In genomic region chr11:8988329-8989234, GRCh38 we compare ENCODE assay signal across 1 cellular context.
TF ChIP-seq lines count a peak whose summit lies in the region.

No MANE protein-coding gene starts in this region.

TF ChIP-seq in K562, 482 proteins besides CTCF, POLR2A, EP300 and RAD21 (continued from another document and continues in another):
- TF ChIP-seq, protein P1, sequence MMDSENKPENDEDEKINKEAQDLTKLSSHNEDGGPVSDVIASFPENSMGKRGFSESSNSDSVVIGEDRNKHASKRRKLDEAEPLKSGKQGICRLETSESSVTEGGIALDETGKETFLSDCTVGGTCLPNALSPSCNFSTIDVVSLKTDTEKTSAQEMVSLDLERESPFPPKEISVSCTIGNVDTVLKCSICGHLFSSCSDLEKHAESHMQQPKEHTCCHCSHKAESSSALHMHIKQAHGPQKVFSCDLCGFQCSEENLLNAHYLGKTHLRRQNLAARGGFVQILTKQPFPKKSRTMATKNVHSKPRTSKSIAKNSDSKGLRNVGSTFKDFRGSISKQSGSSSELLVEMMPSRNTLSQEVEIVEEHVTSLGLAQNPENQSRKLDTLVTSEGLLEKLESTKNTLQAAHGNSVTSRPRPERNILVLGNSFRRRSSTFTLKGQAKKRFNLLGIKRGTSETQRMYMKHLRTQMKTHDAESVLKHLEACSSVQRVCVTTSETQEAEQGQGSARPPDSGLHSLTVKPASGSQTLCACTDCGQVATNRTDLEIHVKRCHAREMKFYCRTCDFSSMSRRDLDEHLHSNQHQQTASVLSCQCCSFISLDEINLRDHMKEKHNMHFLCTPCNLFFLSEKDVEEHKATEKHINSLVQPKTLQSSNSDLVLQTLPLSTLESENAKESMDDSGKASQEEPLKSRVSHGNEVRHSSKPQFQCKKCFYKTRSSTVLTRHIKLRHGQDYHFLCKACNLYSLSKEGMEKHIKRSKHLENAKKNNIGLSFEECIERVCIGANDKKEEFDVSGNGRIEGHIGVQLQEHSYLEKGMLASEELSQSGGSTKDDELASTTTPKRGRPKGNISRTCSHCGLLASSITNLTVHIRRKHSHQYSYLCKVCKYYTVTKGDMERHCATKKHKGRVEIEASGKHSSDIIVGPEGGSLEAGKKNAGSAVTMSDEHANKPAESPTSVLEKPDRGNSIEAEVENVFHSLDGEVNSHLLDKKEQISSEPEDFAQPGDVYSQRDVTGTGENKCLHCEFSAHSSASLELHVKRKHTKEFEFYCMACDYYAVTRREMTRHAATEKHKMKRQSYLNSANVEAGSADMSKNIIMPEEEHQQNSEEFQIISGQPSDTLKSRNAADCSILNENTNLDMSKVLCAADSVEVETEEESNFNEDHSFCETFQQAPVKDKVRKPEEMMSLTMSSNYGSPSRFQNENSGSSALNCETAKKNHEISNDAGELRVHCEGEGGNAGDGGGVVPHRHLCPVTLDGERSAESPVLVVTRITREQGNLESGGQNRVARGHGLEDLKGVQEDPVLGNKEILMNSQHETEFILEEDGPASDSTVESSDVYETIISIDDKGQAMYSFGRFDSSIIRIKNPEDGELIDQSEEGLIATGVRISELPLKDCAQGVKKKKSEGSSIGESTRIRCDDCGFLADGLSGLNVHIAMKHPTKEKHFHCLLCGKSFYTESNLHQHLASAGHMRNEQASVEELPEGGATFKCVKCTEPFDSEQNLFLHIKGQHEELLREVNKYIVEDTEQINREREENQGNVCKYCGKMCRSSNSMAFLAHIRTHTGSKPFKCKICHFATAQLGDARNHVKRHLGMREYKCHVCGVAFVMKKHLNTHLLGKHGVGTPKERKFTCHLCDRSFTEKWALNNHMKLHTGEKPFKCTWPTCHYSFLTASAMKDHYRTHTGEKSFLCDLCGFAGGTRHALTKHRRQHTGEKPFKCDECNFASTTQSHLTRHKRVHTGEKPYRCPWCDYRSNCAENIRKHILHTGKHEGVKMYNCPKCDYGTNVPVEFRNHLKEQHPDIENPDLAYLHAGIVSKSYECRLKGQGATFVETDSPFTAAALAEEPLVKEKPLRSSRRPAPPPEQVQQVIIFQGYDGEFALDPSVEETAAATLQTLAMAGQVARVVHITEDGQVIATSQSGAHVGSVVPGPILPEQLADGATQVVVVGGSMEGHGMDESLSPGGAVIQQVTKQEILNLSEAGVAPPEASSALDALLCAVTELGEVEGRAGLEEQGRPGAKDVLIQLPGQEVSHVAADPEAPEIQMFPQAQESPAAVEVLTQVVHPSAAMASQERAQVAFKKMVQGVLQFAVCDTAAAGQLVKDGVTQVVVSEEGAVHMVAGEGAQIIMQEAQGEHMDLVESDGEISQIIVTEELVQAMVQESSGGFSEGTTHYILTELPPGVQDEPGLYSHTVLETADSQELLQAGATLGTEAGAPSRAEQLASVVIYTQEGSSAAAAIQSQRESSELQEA (IDR thresholded peaks at IDR 0.05; ENCODE audit: low read depth): no peak
- peak; percentile 26; the same call in 1 of the 2 replicates for TF ChIP-seq PKNOX1 (IDR thresholded peaks at IDR 0.05)
- TF ChIP-seq CBFA2T3 (IDR thresholded peaks at IDR 0.05): peak; percentile 95
- TF ChIP-seq TBP (optimal IDR thresholded peaks at IDR 0.05; ENCODE audit: low read depth, low read length): peak; percentile 27
- no peak for TF ChIP-seq GMEB1 (CRISPR knock-in tag; IDR thresholded peaks at IDR 0.05)
- no peak for TF ChIP-seq ZNF398 (CRISPR knock-in tag; IDR thresholded peaks at IDR 0.05)
- TF ChIP-seq GABPB1 (CRISPR knock-in tag; IDR thresholded peaks at IDR 0.05): no peak
- peak; percentile 47; the same call in 1 of the 2 replicates for TF ChIP-seq ZBTB2 (IDR thresholded peaks at IDR 0.05)
- no peak for TF ChIP-seq RBBP5 (IDR thresholded peaks at IDR 0.05; ENCODE audit: borderline replicate concordance, insufficient read depth, low read length, poor library complexity, severe bottlenecking)
- TF ChIP-seq PHB2 (IDR thresholded peaks at IDR 0.05; ENCODE audit: low read depth): peak; percentile 64; the same call in 1 of the 2 replicates
- TF ChIP-seq HNRNPUL1 (IDR thresholded peaks at IDR 0.05; ENCODE audit: low read length): no peak
- no peak for TF ChIP-seq ZNF274 (IDR thresholded peaks at IDR 0.05; ENCODE audit: borderline replicate concordance, low read depth, low read length)
- TF ChIP-seq YY1 (IDR thresholded peaks at IDR 0.05; ENCODE audit: borderline replicate concordance in 1 of 3, control insufficient read depth in 1 of 3, extremely low read depth in 1 of 3, insufficient read depth in 3 of 3, insufficient read length in 1 of 3, insufficient replicate concordance in 2 of 3, low read depth in 1 of 3, low read length in 2 of 3): no peak
- TF ChIP-seq TARDBP (IDR thresholded peaks at IDR 0.05): peak; percentile 71; the same call in 1 of the 2 replicates
- TF ChIP-seq PHF21A (IDR thresholded peaks at IDR 0.05; ENCODE audit: borderline replicate concordance, low read depth): peak; percentile 94; the same call in 1 of the 2 replicates
- TF ChIP-seq EZH2 (IDR thresholded peaks at IDR 0.05; ENCODE audit: borderline replicate concordance, low read depth, low read length): no peak
- TF ChIP-seq KLF16 (IDR thresholded peaks at IDR 0.05): peak; percentile 67; the same call in 1 of the 2 replicates
- TF ChIP-seq RBM22 (IDR thresholded peaks at IDR 0.05; ENCODE audit: low read depth, low read length, poor library complexity, severe bottlenecking): no peak
- TF ChIP-seq KDM2B (CRISPR knock-in tag; IDR thresholded peaks at IDR 0.05): no peak
- TF ChIP-seq ZNF143 (CRISPR knock-in tag; IDR thresholded peaks at IDR 0.05): no peak
- peak in 1 of 2 experiments; percentile 60; a peak in 2 of 4 replicates for TF ChIP-seq TRIM24 (IDR thresholded peaks at IDR 0.05)
- peak; percentile 68; the same call in 1 of the 2 replicates for TF ChIP-seq MTA1 (IDR thresholded peaks at IDR 0.05; ENCODE audit: borderline replicate concordance)
- TF ChIP-seq KDM1A (IDR thresholded peaks at IDR 0.05): peak; percentile 95 to 96
- no peak for TF ChIP-seq PTBP1 (IDR thresholded peaks at IDR 0.05; ENCODE audit: low read depth, low read length)
- no peak for TF ChIP-seq NFXL1 (CRISPR knock-in tag; IDR thresholded peaks at IDR 0.05)
- TF ChIP-seq SMARCA4 (IDR thresholded peaks at IDR 0.05): peak; percentile 99
- peak; percentile 52 for TF ChIP-seq NCOA4 (IDR thresholded peaks at IDR 0.05; ENCODE audit: partially characterized antibody)
- TF ChIP-seq NR1H2 (CRISPR knock-in tag; IDR thresholded peaks at IDR 0.05): no peak
- no peak; the same call in 1 of the 2 replicates for TF ChIP-seq ZNF263 (CRISPR knock-in tag; IDR thresholded peaks at IDR 0.05; ENCODE audit: borderline replicate concordance)
- TF ChIP-seq ATF7 (IDR thresholded peaks at IDR 0.05): peak; percentile 72; the same call in 1 of the 2 replicates
- no peak for TF ChIP-seq U2AF1 (optimal IDR thresholded peaks at IDR 0.05; ENCODE audit: low read depth, low read length)
- TF ChIP-seq ATF1 (CRISPR knock-in tag; IDR thresholded peaks at IDR 0.05): no peak
- peak; percentile 54; the same call in 1 of the 2 replicates for TF ChIP-seq ATF1 (tag; IDR thresholded peaks at IDR 0.05)
- peak; percentile 96 for TF ChIP-seq HDAC2 (IDR thresholded peaks at IDR 0.05)
- no peak for TF ChIP-seq BRCA1 (IDR thresholded peaks at IDR 0.05)
- TF ChIP-seq BRCA1 (CRISPR knock-in tag; IDR thresholded peaks at IDR 0.05): no peak
- TF ChIP-seq TCF3 (CRISPR knock-in tag; IDR thresholded peaks at IDR 0.05): peak; percentile 96
- peak; percentile 50 for TF ChIP-seq BHLHE40 (IDR thresholded peaks at IDR 0.05; ENCODE audit: low read length)
- TF ChIP-seq BCOR (IDR thresholded peaks at IDR 0.05): peak; percentile 30; the same call in 1 of the 2 replicates
- TF ChIP-seq, protein P2, sequence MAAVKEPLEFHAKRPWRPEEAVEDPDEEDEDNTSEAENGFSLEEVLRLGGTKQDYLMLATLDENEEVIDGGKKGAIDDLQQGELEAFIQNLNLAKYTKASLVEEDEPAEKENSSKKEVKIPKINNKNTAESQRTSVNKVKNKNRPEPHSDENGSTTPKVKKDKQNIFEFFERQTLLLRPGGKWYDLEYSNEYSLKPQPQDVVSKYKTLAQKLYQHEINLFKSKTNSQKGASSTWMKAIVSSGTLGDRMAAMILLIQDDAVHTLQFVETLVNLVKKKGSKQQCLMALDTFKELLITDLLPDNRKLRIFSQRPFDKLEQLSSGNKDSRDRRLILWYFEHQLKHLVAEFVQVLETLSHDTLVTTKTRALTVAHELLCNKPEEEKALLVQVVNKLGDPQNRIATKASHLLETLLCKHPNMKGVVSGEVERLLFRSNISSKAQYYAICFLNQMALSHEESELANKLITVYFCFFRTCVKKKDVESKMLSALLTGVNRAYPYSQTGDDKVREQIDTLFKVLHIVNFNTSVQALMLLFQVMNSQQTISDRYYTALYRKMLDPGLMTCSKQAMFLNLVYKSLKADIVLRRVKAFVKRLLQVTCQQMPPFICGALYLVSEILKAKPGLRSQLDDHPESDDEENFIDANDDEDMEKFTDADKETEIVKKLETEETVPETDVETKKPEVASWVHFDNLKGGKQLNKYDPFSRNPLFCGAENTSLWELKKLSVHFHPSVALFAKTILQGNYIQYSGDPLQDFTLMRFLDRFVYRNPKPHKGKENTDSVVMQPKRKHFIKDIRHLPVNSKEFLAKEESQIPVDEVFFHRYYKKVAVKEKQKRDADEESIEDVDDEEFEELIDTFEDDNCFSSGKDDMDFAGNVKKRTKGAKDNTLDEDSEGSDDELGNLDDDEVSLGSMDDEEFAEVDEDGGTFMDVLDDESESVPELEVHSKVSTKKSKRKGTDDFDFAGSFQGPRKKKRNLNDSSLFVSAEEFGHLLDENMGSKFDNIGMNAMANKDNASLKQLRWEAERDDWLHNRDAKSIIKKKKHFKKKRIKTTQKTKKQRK (IDR thresholded peaks at IDR 0.05; ENCODE audit: borderline replicate concordance, low read depth, low read length): no peak
- TF ChIP-seq ZNF134 (CRISPR knock-in tag; conservative IDR thresholded peaks at IDR 0.05): no peak
- no peak for TF ChIP-seq U2AF2 (optimal IDR thresholded peaks at IDR 0.05; ENCODE audit: low read depth, low read length)
- peak; percentile 60; the same call in 1 of the 2 replicates for TF ChIP-seq CREB1 (IDR thresholded peaks at IDR 0.05)
- no peak for TF ChIP-seq CREB1 (CRISPR knock-in tag; IDR thresholded peaks at IDR 0.05)
- TF ChIP-seq STAT6 (CRISPR knock-in tag; IDR thresholded peaks at IDR 0.05): 0 out of 2 replicates have a peak, but pooled peaks have one; percentile 40
- TF ChIP-seq TEAD1 (CRISPR knock-in tag; IDR thresholded peaks at IDR 0.05): peak in 1 of 2 experiments; percentile 72; a peak in 2 of 4 replicates
- TF ChIP-seq ZNF212 (CRISPR knock-in tag; IDR thresholded peaks at IDR 0.05): no peak
